24 cellular contexts compared by ENCODE assay signal in genomic region chr11:116059909-116060308, GRCh38.
"Had no signal": no experiment of that assay in that cellular context is flagged by ENCODE, and none has a peak within 500 bp of the region (broad histone marks: within the 10 kb centered on the region; RNA-seq: fewer than 3 reads in every experiment).

No MANE protein-coding gene starts in this region.

- H3K27ac ChIP-seq: adrenal gland, ascending aorta, brain microvascular endothelial cell, foreskin keratinocyte, lower lobe of right lung, sigmoid colon, transverse colon, vagina had no signal

- DNase-seq: activated B cell treated with CpG ODN at 0.5 μM for 24 hours; activated CD4-positive, alpha-beta T cell treated with anti-CD3 and anti-CD28 coated beads for 36 hours; activated CD4-positive, alpha-beta T cell treated with anti-CD3 and anti-CD28 coated beads, Interleukin-2, amount 50 U/mL, for 4 hours; activated CD8-positive, alpha-beta memory T cell treated with anti-CD3 and anti-CD28 coated beads for 24 hours; activated CD8-positive, alpha-beta memory T cell treated with anti-CD3 and anti-CD28 coated beads, Interleukin-2, amount 50 U/mL, for 4 hours; activated T-cell treated with anti-CD3 and anti-CD28 coated beads, Interleukin-2, amount 50 U/mL, for 24 hours; adrenal gland; brain microvascular endothelial cell; caudate nucleus; effector CD8-positive, alpha-beta T cell; foreskin keratinocyte; kidney; lower lobe of right lung; naive thymus-derived CD8-positive, alpha-beta T cell; retina; sigmoid colon; stimulated activated CD4-positive, alpha-beta T cell treated with anti-CD3 and anti-CD28 coated beads, Interleukin-2, amount 100 ng/mL, for 48 hours; stimulated activated CD8-positive, alpha-beta memory T cell treated with anti-CD3 and anti-CD28 coated beads, Interleukin-4, amount 100 ng/mL, for 48 hours; stimulated activated naive B cell treated with anti-CD40 and anti-IgM and Interleukin-4, amounts not matched to agents 10 μg/mL and 1 μg/mL and 100 μg/mL, for 72 hours; transverse colon had no signal

- ATAC-seq: activated CD4-positive, alpha-beta T cell treated with anti-CD3 and anti-CD28 coated beads for 36 hours; activated T-helper 17 cell treated with anti-CD3 and anti-CD28 coated beads, Interleukin-2, amount 50 U/mL, for 72 hours; foreskin keratinocyte; left lobe of liver; lower lobe of right lung; naive thymus-derived CD8-positive, alpha-beta T cell; stimulated activated naive B cell treated with anti-CD40 and anti-IgM and Interleukin-4, amounts not matched to agents 10 μg/mL and 1 μg/mL and 100 μg/mL, for 72 hours had no signal

- H3K4me1 ChIP-seq: adrenal gland, ascending aorta, foreskin keratinocyte, lower lobe of right lung, sigmoid colon, transverse colon, vagina had no signal

- H3K27me3 ChIP-seq: adrenal gland, ascending aorta, brain microvascular endothelial cell, foreskin keratinocyte, transverse colon, vagina had no signal

- H3K36me3 ChIP-seq: adrenal gland, ascending aorta, brain microvascular endothelial cell, lower lobe of right lung, sigmoid colon, transverse colon, vagina had no signal

- H3K9me3 ChIP-seq: adrenal gland, ascending aorta, lower lobe of right lung, sigmoid colon, transverse colon, vagina had no signal

- H3K4me3 ChIP-seq: adrenal gland, ascending aorta, lower lobe of right lung, sigmoid colon, transverse colon, vagina had no signal
